In genomic region chr20:24630486-24631172, GRCh38 we compare ENCODE assay signal across 21 cellular contexts.
"Had no signal": no experiment of that assay in that cellular context is flagged by ENCODE, and none has a peak within 500 bp of the region (broad histone marks: within the 10 kb centered on the region; RNA-seq: fewer than 3 reads in every experiment).

No MANE protein-coding gene starts in this region.

- H3K36me3 Mint-ChIP-seq: activated naive CD8-positive, alpha-beta T cell treated with anti-CD3 and anti-CD28 coated beads, Interleukin-2, amount 10 ng/mL, durations not matched to agents 7 days and 5 days had no signal

- ATAC-seq: activated CD4-positive, alpha-beta T cell treated with anti-CD3 and anti-CD28 coated beads for 36 hours; K562; PC-3; T-helper 17 cell had no signal

- H3K36me3 ChIP-seq: adrenal gland, WERI-Rb-1 had no signal

- H3K9me3 Mint-ChIP-seq: activated CD4-positive, alpha-beta memory T cell treated with anti-CD3 and anti-CD28 coated beads, Interleukin-2, amount 10 ng/mL, durations not matched to agents 7 days and 5 days; activated naive CD8-positive, alpha-beta T cell treated with anti-CD3 and anti-CD28 coated beads, Interleukin-2, amount 10 ng/mL, durations not matched to agents 7 days and 5 days had no signal

- H3K27me3 ChIP-seq: adrenal gland had no signal

- H3K27ac ChIP-seq: adrenal gland, WERI-Rb-1 had no signal

- H3K27ac Mint-ChIP-seq: activated CD4-positive, alpha-beta memory T cell treated with anti-CD3 and anti-CD28 coated beads, Interleukin-2, amount 10 ng/mL, durations not matched to agents 7 days and 5 days; activated CD4-positive, alpha-beta T cell treated with anti-CD3 and anti-CD28 coated beads for 36 hours; activated naive CD8-positive, alpha-beta T cell treated with anti-CD3 and anti-CD28 coated beads, Interleukin-2, amount 10 ng/mL, durations not matched to agents 7 days and 5 days had no signal

- H3K4me1 Mint-ChIP-seq: activated CD4-positive, alpha-beta memory T cell treated with anti-CD3 and anti-CD28 coated beads, Interleukin-2, amount 10 ng/mL, durations not matched to agents 7 days and 5 days had no signal

- H3K4me3 Mint-ChIP-seq: activated CD4-positive, alpha-beta memory T cell treated with anti-CD3 and anti-CD28 coated beads, Interleukin-2, amount 10 ng/mL, durations not matched to agents 7 days and 5 days; activated CD4-positive, alpha-beta T cell treated with anti-CD3 and anti-CD28 coated beads for 36 hours; activated naive CD8-positive, alpha-beta T cell treated with anti-CD3 and anti-CD28 coated beads, Interleukin-2, amount 10 ng/mL, durations not matched to agents 7 days and 5 days; T-helper 17 cell had no signal

- DNase-seq: activated CD4-positive, alpha-beta memory T cell treated with anti-CD3 and anti-CD28 coated beads, Interleukin-2, amount 10 ng/mL, durations not matched to agents 7 days and 5 days; activated CD4-positive, alpha-beta T cell treated with anti-CD3 and anti-CD28 coated beads for 36 hours; activated CD4-positive, alpha-beta T cell treated with anti-CD3 and anti-CD28 coated beads, Interleukin-2, amount 50 U/mL, for 1 hour; activated CD8-positive, alpha-beta memory T cell treated with anti-CD3 and anti-CD28 coated beads, Interleukin-2, amount 50 U/mL, for 48 hours; activated naive CD4-positive, alpha-beta T cell treated with anti-CD3 and anti-CD28 coated beads, Interleukin-2, amount 50 U/mL, for 16 hours; activated naive CD8-positive, alpha-beta T cell treated with anti-CD3 and anti-CD28 coated beads, Interleukin-2, amount 10 ng/mL, durations not matched to agents 7 days and 5 days; activated T-cell treated with anti-CD3 and anti-CD28 coated beads, Interleukin-2, amount 50 U/mL, for 1 hour; adrenal gland; anterior cingulate cortex; NCI-H1048; NCI-H1930; NCI-H2171; NCI-H2227 treated with DMSO at 0.1 percent for 48 hours; NCI-H446 treated with DMSO at 0.1 percent for 48 hours; NCI-H524 treated with DMSO at 0.1 percent for 48 hours; NCI-H748 treated with DMSO at 0.1 percent for 48 hours; PC-3; SHP77 treated with DMSO at 0.1 percent for 48 hours; T-helper 17 cell; WERI-Rb-1 had no signal

- H3K4me3 ChIP-seq: adrenal gland, K562 had no signal

- H3K4me1 ChIP-seq: adrenal gland had no signal

- H3K27me3 Mint-ChIP-seq: activated naive CD8-positive, alpha-beta T cell treated with anti-CD3 and anti-CD28 coated beads, Interleukin-2, amount 10 ng/mL, durations not matched to agents 7 days and 5 days had no signal

- H3K9me3 ChIP-seq: adrenal gland had no signal
